Comparison of ENCODE assay signal across 18 cellular contexts in the genomic region with DNA sequence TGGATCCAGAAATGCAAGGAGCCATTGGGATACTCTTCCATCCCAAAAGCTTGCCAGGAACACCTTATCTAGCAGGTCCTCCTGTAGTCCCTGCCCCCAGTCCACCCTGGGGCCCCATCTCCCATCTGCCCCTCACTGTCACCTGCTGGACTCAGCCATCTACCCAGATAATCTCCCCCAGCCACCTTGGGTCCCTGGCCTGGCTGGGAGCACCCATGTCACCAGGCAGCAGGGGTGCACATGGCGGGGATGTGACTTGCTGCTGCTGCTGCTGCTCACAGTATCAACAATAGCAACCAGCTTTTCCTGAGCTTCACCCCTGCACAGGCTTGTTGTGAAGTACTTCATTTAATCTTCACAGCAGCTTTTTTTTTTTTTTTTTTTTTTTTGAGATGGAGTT. TPM values are rescaled to one million over a fixed set of nuclear protein-coding genes. Genes with fewer than 3 reads are reported as not detected.
"Had no signal": no experiment of that assay in that cellular context is flagged by ENCODE, and none has a peak within 500 bp of the region (broad histone marks: within the 10 kb centered on the region; RNA-seq: fewer than 3 reads in every experiment).

No MANE protein-coding gene starts in this region.

- H3K9ac ChIP-seq: neural progenitor cell, parathyroid adenoma had no signal

- DNase-seq: colonic mucosa; dermis blood vessel endothelial cell; foreskin keratinocyte; mammary epithelial cell; mucosa of descending colon; naive thymus-derived CD8-positive, alpha-beta T cell; occipital lobe; right lobe of liver; stimulated activated CD4-positive, alpha-beta T cell treated with anti-CD3 and anti-CD28 coated beads, Interleukin-4, amount 100 ng/mL, for 1 hour; stimulated activated CD8-positive, alpha-beta memory T cell treated with anti-CD3 and anti-CD28 coated beads, Interleukin-4, amount 100 ng/mL, for 48 hours; tibial artery; upper lobe of left lung had no signal

- H3K79me2 ChIP-seq: parathyroid adenoma had no signal

- ATAC-seq: foreskin keratinocyte; mucosa of descending colon; naive thymus-derived CD8-positive, alpha-beta T cell; right lobe of liver; stimulated activated effector memory CD8-positive, alpha-beta T cell treated with anti-CD3 and anti-CD28 coated beads, Interleukin-12 subunit alpha, Interleukin-12 subunit beta, amount 100 ng/mL, for 72 hours had no signal

- H3K9me3 ChIP-seq: colonic mucosa, mucosa of descending colon, prostate gland, right lobe of liver, tibial artery, upper lobe of left lung, vagina had no signal

- H3K4me3 ChIP-seq: colonic mucosa, hepatocyte, mucosa of descending colon, neural progenitor cell, prostate gland, right lobe of liver, tibial artery, upper lobe of left lung, vagina had no signal

- H3K27ac ChIP-seq: colonic mucosa, foreskin keratinocyte, hepatocyte, neural progenitor cell, parathyroid adenoma, prostate gland, right lobe of liver, tibial artery, vagina had no signal

- H3K4me1 ChIP-seq: colonic mucosa, foreskin keratinocyte, neural progenitor cell, prostate gland had no signal

- H2AFZ ChIP-seq: hepatocyte, neural progenitor cell, parathyroid adenoma had no signal

- H3K36me3 ChIP-seq: colonic mucosa, neural progenitor cell, prostate gland, right lobe of liver, tibial artery, upper lobe of left lung, vagina had no signal

- H3K27me3 ChIP-seq: colonic mucosa, right lobe of liver, tibial artery, upper lobe of left lung, vagina had no signal

- H3K4me2 ChIP-seq: hepatocyte, neural progenitor cell had no signal

RNA-seq across cellular contexts. Expression of a gene that starts 12.6 kb away (rescaled TPM):
- total RNA-seq: foreskin keratinocyte; naive thymus-derived CD8-positive, alpha-beta T cell had no signal

RNA-seq across cellular contexts. Expression of a gene that starts 26.9 kb away (rescaled TPM):
- total RNA-seq: dermis blood vessel endothelial cell; foreskin keratinocyte; mammary epithelial cell; naive thymus-derived CD8-positive, alpha-beta T cell; occipital lobe; vagina had no signal
